Comparison of ENCODE assay signal across 14 cellular contexts in genomic region chr10:58755688-58756087, GRCh38.
A peak's percentile ranks its signal among the peaks of the same experiment; 100 is the strongest.
DNase-seq lines count a peak whose midpoint lies in the region; ATAC-seq and TF ChIP-seq lines count a peak whose summit lies in the region.
"Had no signal": no experiment of that assay in that cellular context is flagged by ENCODE, and none has a peak within 500 bp of the region (broad histone marks: within the 10 kb centered on the region; RNA-seq: fewer than 3 reads in every experiment).

No MANE protein-coding gene starts in this region.

- H3K9me3 ChIP-seq in PC-3 (ENCODE audit: low read length) (no peaks in the 10 kb centered on the region), osteoblast (ENCODE audit: low read depth, low read length) (no peaks in the 10 kb centered on the region), BE2C (no peaks in the 10 kb centered on the region)

- TF ChIP-seq CTCF in PC-3 (conservative IDR thresholded peaks at IDR 0.05; ENCODE audit: low read depth, low read length): no peak
- no peak for TF ChIP-seq CTCF in fibroblast of mammary gland (conservative IDR thresholded peaks at IDR 0.05; ENCODE audit: control insufficient read depth, insufficient read depth, low read depth, low read length)
- TF ChIP-seq CTCF in osteoblast (IDR thresholded peaks at IDR 0.05; ENCODE audit: extremely low read depth, low read depth, low read length): no peak
- no peak for TF ChIP-seq CTCF in BE2C (IDR thresholded peaks at IDR 0.05; ENCODE audit: low read depth, low read length)

- H3K4me3 ChIP-seq in PC-3 (ENCODE audit: low read length) (peak overlapping the region; percentile 59), fibroblast of mammary gland (ENCODE audit: control insufficient read depth, low read depth, low read length) (peak overlapping the region; percentile 42), osteoblast (ENCODE audit: insufficient read depth, low read length) (peak overlapping the region; percentile 60), BE2C (ENCODE audit: low read depth, low read length) (no peak overlapping the region)

- H3K36me3 ChIP-seq in PC-3 (ENCODE audit: low read depth, low read length): no peaks in the 10 kb centered on the region
- no peaks in the 10 kb centered on the region for H3K36me3 ChIP-seq in osteoblast (ENCODE audit: insufficient read depth, low read length)
- H3K36me3 ChIP-seq in BE2C: no peaks in the 10 kb centered on the region

- ATAC-seq in PC-3: peak; percentile 76
- ATAC-seq in stimulated activated naive CD8-positive, alpha-beta T cell treated with anti-CD3 and anti-CD28 coated beads, Interleukin-15, Interleukin-2, amounts not matched to agents 100 U/mL and 50 U/mL, for 24 hours: no peak
- ATAC-seq in HG03439 (IDR thresholded peaks at IDR 0.05; ENCODE audit: unreplicated experiment): no peak
- no peak for ATAC-seq in stimulated activated naive B cell treated with anti-CD40 and anti-IgM and Interleukin-4, amounts not matched to agents 10 μg/mL and 1 μg/mL and 100 μg/mL, for 72 hours (replicated peaks)
- ATAC-seq: CD8-positive, alpha-beta T cell had no signal

- peaks cover 26% of the 10 kb centered on the region for H3K27me3 ChIP-seq in PC-3 (ENCODE audit: low read length)
- no peaks in the 10 kb centered on the region for H3K27me3 ChIP-seq in osteoblast (ENCODE audit: insufficient read depth, low read length)
- no peaks in the 10 kb centered on the region for H3K27me3 ChIP-seq in BE2C

- peak overlapping the region; percentile 73 for H3K4me2 ChIP-seq in PC-3 (ENCODE audit: low read length)
- peak overlapping the region; percentile 82 for H3K4me2 ChIP-seq in osteoblast (ENCODE audit: insufficient read depth, low read length)

- no peaks in the 10 kb centered on the region for H3K27me3 Mint-ChIP-seq in stimulated activated naive B cell treated with anti-CD40 and anti-IgM and Interleukin-4, amounts not matched to agents 10 μg/mL and 1 μg/mL and 100 μg/mL, for 72 hours
- H3K27me3 Mint-ChIP-seq: activated naive CD4-positive, alpha-beta T cell treated with anti-CD3 and anti-CD28 coated beads, Interleukin-2, amount 10 ng/mL, durations not matched to agents 7 days and 5 days had no signal

- POLR2A ChIA-PET in PC-3 (lab: Charles Lee; ENCODE audit: unreplicated experiment): no interaction called here

- H3F3A ChIP-seq in PC-3 (ENCODE audit: low read length, unreplicated experiment): no peaks in the 10 kb centered on the region

- no peak overlapping the region for H3K27ac Mint-ChIP-seq in stimulated activated naive B cell treated with anti-CD40 and anti-IgM and Interleukin-4, amounts not matched to agents 10 μg/mL and 1 μg/mL and 100 μg/mL, for 72 hours
- H3K27ac Mint-ChIP-seq: activated naive CD4-positive, alpha-beta T cell treated with anti-CD3 and anti-CD28 coated beads, Interleukin-2, amount 10 ng/mL, durations not matched to agents 7 days and 5 days; CD8-positive, alpha-beta T cell had no signal

- H4K20me1 ChIP-seq in PC-3 (ENCODE audit: low read length) (no peaks in the 10 kb centered on the region), osteoblast (ENCODE audit: insufficient read depth, low read length) (no peaks in the 10 kb centered on the region)

- H2AFZ ChIP-seq in PC-3 (ENCODE audit: low read length) (peak overlapping the region; percentile 56), osteoblast (ENCODE audit: low read length) (no peak overlapping the region)

- H3K9me3 Mint-ChIP-seq in stimulated activated naive B cell treated with anti-CD40 and anti-IgM and Interleukin-4, amounts not matched to agents 10 μg/mL and 1 μg/mL and 100 μg/mL, for 72 hours: no peaks in the 10 kb centered on the region
- H3K9me3 Mint-ChIP-seq: activated naive CD4-positive, alpha-beta T cell treated with anti-CD3 and anti-CD28 coated beads, Interleukin-2, amount 10 ng/mL, durations not matched to agents 7 days and 5 days; CD8-positive, alpha-beta T cell had no signal

- no TSS peak for BruUV-seq in PC-3 (replicated peaks; lab: Mats Ljungman, UMichigan)

- no peak overlapping the region for H3K9ac ChIP-seq in PC-3 (ENCODE audit: low read length)

- H3K4me1 ChIP-seq in PC-3 (ENCODE audit: insufficient read depth, low read length) (peaks cover 16% of the 10 kb centered on the region), osteoblast (ENCODE audit: insufficient read depth, low read length) (peaks cover 42% of the 10 kb centered on the region), BE2C (no peaks in the 10 kb centered on the region)

- H3K79me2 ChIP-seq in PC-3 (ENCODE audit: low read length) (no peaks in the 10 kb centered on the region), osteoblast (ENCODE audit: insufficient read depth, low read length) (peaks cover 76% of the 10 kb centered on the region)

- CTCF ChIA-PET in PC-3 (lab: Charles Lee): no interaction called here

- H3K36me3 Mint-ChIP-seq in stimulated activated naive B cell treated with anti-CD40 and anti-IgM and Interleukin-4, amounts not matched to agents 10 μg/mL and 1 μg/mL and 100 μg/mL, for 72 hours: no peaks in the 10 kb centered on the region
- H3K36me3 Mint-ChIP-seq: activated naive CD4-positive, alpha-beta T cell treated with anti-CD3 and anti-CD28 coated beads, Interleukin-2, amount 10 ng/mL, durations not matched to agents 7 days and 5 days; CD8-positive, alpha-beta T cell had no signal

- H3K27ac ChIP-seq in PC-3 (ENCODE audit: low read length) (0 out of 2 replicates have a peak overlapping the region, but pooled peaks have one; percentile 5), osteoblast (ENCODE audit: low read depth, low read length) (peak overlapping the region; percentile 88)

- peak; percentile 78 for DNase-seq in AG20443 (ENCODE audit: low spot score)
- peak; percentile 65 for DNase-seq in PC-3
- peak; percentile 81 for DNase-seq in fibroblast of mammary gland (ENCODE audit: low read depth)
- peak; percentile 27 for DNase-seq in osteoblast (ENCODE audit: insufficient read length, low spot score, missing footprints)
- no peak for DNase-seq in stimulated activated naive CD8-positive, alpha-beta T cell treated with anti-CD3 and anti-CD28 coated beads, Interleukin-15, Interleukin-2, amounts not matched to agents 100 U/mL and 50 U/mL, for 24 hours
- DNase-seq in stimulated activated naive B cell treated with anti-CD40 and anti-IgM and Interleukin-4, amounts not matched to agents 10 μg/mL and 1 μg/mL and 100 μg/mL, for 72 hours: no peak
- DNase-seq in BE2C: no peak
- DNase-seq: activated naive CD4-positive, alpha-beta T cell treated with anti-CD3 and anti-CD28 coated beads, Interleukin-2, amount 10 ng/mL, durations not matched to agents 7 days and 5 days; CD8-positive, alpha-beta T cell; islet precursor cell; NCI-H187 treated with DMSO at 0.1 percent for 48 hours; stimulated activated CD4-positive, alpha-beta T cell treated with anti-CD3 and anti-CD28 coated beads, Interleukin-4, amount 100 ng/mL, for 1 hour; T-helper 9 cell had no signal

- no peaks in the 10 kb centered on the region for H3K4me1 Mint-ChIP-seq in stimulated activated naive B cell treated with anti-CD40 and anti-IgM and Interleukin-4, amounts not matched to agents 10 μg/mL and 1 μg/mL and 100 μg/mL, for 72 hours
- H3K4me1 Mint-ChIP-seq: activated naive CD4-positive, alpha-beta T cell treated with anti-CD3 and anti-CD28 coated beads, Interleukin-2, amount 10 ng/mL, durations not matched to agents 7 days and 5 days had no signal

- H3K9me2 ChIP-seq in PC-3 (replicated peaks; ENCODE audit: low read length): no peaks in the 10 kb centered on the region

- H3K4me3 Mint-ChIP-seq in stimulated activated naive B cell treated with anti-CD40 and anti-IgM and Interleukin-4, amounts not matched to agents 10 μg/mL and 1 μg/mL and 100 μg/mL, for 72 hours: no peak overlapping the region
- H3K4me3 Mint-ChIP-seq: activated naive CD4-positive, alpha-beta T cell treated with anti-CD3 and anti-CD28 coated beads, Interleukin-2, amount 10 ng/mL, durations not matched to agents 7 days and 5 days; CD8-positive, alpha-beta T cell had no signal

- intact Hi-C loops in PC-3 (cut with micrococcal nuclease): no loop called here

Comparison
In these comparisons a context has a peak if more than half of its experiments do, and no peak if none do; other contexts are left out.
1. DNase-seq: peak in AG20443 (single experiment), PC-3 (single experiment), fibroblast of mammary gland (single experiment) and osteoblast (single experiment); none in stimulated activated naive CD8-positive, alpha-beta T cell treated with anti-CD3 and anti-CD28 coated beads, Interleukin-15, Interleukin-2, amounts not matched to agents 100 U/mL and 50 U/mL, for 24 hours (single experiment), stimulated activated naive B cell treated with anti-CD40 and anti-IgM and Interleukin-4, amounts not matched to agents 10 μg/mL and 1 μg/mL and 100 μg/mL, for 72 hours (single experiment) and BE2C (single experiment).